In the genomic region with DNA sequence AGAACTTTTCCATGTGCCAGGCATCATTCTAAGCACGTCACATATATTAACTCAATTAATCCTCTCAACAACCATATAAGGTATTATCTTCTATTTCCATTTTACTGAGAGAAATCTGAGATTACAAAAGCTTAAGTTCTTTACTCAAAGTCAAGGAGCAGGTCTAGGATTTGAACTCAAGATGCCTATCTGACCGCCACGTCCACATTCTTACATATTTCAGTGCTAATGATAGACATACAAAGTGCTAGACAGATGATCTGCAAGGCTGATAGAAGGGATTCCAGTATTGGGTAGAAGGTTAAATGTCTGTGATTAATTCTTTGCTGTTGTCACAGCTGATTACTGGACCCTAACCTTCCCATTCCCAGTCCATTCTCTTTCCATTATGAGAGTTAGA, we compare ENCODE assay signal across 20 cellular contexts. TPM values are rescaled to one million over a fixed set of nuclear protein-coding genes. Genes with fewer than 3 reads are reported as not detected.
"Had no signal": no experiment of that assay in that cellular context is flagged by ENCODE, and none has a peak within 500 bp of the region (broad histone marks: within the 10 kb centered on the region; RNA-seq: fewer than 3 reads in every experiment).

No MANE protein-coding gene starts in this region.

- H3K27me3 Mint-ChIP-seq: stimulated activated naive B cell treated with anti-CD40 and anti-IgM and Interleukin-4, amounts not matched to agents 10 μg/mL and 1 μg/mL and 100 μg/mL, for 72 hours had no signal

- H3K9me3 Mint-ChIP-seq: activated T-cell treated with anti-CD3 and anti-CD28 coated beads, Interleukin-2, amount 50 U/mL, for 4 hours; nephron; stimulated activated naive B cell treated with anti-CD40 and anti-IgM and Interleukin-4, amounts not matched to agents 10 μg/mL and 1 μg/mL and 100 μg/mL, for 72 hours had no signal

- H3K9ac ChIP-seq: parathyroid adenoma had no signal

- H3K4me2 ChIP-seq: smooth muscle cell had no signal

- H3K27ac ChIP-seq: breast epithelium, gastrocnemius medialis, heart left ventricle, parathyroid adenoma, right lobe of liver, thoracic aorta had no signal

- H3K4me3 Mint-ChIP-seq: activated T-cell treated with anti-CD3 and anti-CD28 coated beads, Interleukin-2, amount 50 U/mL, for 4 hours; nephron; stimulated activated naive B cell treated with anti-CD40 and anti-IgM and Interleukin-4, amounts not matched to agents 10 μg/mL and 1 μg/mL and 100 μg/mL, for 72 hours had no signal

- H3K27me3 ChIP-seq: breast epithelium, gastrocnemius medialis, heart left ventricle, right lobe of liver had no signal

- H2AFZ ChIP-seq: parathyroid adenoma had no signal

- H3K9me3 ChIP-seq: breast epithelium, gastrocnemius medialis, heart left ventricle, right lobe of liver, thoracic aorta had no signal

- H3K27ac Mint-ChIP-seq: nephron; stimulated activated naive B cell treated with anti-CD40 and anti-IgM and Interleukin-4, amounts not matched to agents 10 μg/mL and 1 μg/mL and 100 μg/mL, for 72 hours had no signal

- DNase-seq: activated CD4-positive, alpha-beta T cell treated with anti-CD3 and anti-CD28 coated beads, Interleukin-2, amount 50 U/mL, for 4 hours; activated gamma-delta T cell; activated T-cell treated with anti-CD3 and anti-CD28 coated beads, Interleukin-2, amount 50 U/mL, for 4 hours; cerebellar nuclear complex; cortex of kidney; effector CD4-positive, alpha-beta T cell; gastrocnemius medialis; heart left ventricle; kidney; right lobe of liver; stimulated activated CD4-positive, alpha-beta T cell treated with anti-CD3 and anti-CD28 coated beads, Interleukin-4, amount 100 ng/mL, for 4 hours; stimulated activated naive B cell treated with anti-CD40 and anti-IgM and Interleukin-4, amounts not matched to agents 10 μg/mL and 1 μg/mL and 100 μg/mL, for 72 hours; T-helper 1 cell had no signal

- H3K4me3 ChIP-seq: breast epithelium, gastrocnemius medialis, heart left ventricle, lung, right lobe of liver, smooth muscle cell, thoracic aorta had no signal

RNA-seq across cellular contexts. Expression of a gene that starts 20.1 kb away (rescaled TPM):
- total RNA-seq: smooth muscle cell had no signal

RNA-seq across cellular contexts. Expression of a gene that starts 49.7 kb away (rescaled TPM):
- total RNA-seq: activated T-cell treated with anti-CD3 and anti-CD28 coated beads, Interleukin-2, amount 50 U/mL, for 4 hours; astrocyte; smooth muscle cell had no signal
- polyA plus RNA-seq: smooth muscle cell had no signal
